Comparison of ENCODE assay signal across 2 cellular contexts in genomic region chr5:77032635-77033034, GRCh38.
TF ChIP-seq lines count a peak whose summit lies in the region.

No MANE protein-coding gene starts in this region.

TF ChIP-seq in HepG2, 621 proteins besides CTCF, POLR2A, EP300 and RAD21:
- TF ChIP-seq CREB1 (IDR thresholded peaks at IDR 0.05), result no peak
- no peak for TF ChIP-seq CREB1 (CRISPR knock-in tag; IDR thresholded peaks at IDR 0.05)
- no peak for TF ChIP-seq ZNF800 (CRISPR knock-in tag; IDR thresholded peaks at IDR 0.05)
- no peak for TF ChIP-seq TIGD3 (CRISPR knock-in tag; IDR thresholded peaks at IDR 0.05; ENCODE audit: borderline replicate concordance)
- TF ChIP-seq ZNF674 (CRISPR knock-in tag; IDR thresholded peaks at IDR 0.05; ENCODE audit: low read depth), result no peak
- TF ChIP-seq ZNF331 (CRISPR knock-in tag; IDR thresholded peaks at IDR 0.05), result no peak
- no peak for TF ChIP-seq LRRFIP1 (CRISPR knock-in tag; conservative IDR thresholded peaks at IDR 0.05)
- TF ChIP-seq ZNF816 (CRISPR knock-in tag; IDR thresholded peaks at IDR 0.05; ENCODE audit: borderline replicate concordance), result no peak
- peak; percentile 33 to 47; a peak in 2 of 4 replicates for TF ChIP-seq MAFK (conservative IDR thresholded peaks at IDR 0.05 in 1 of 2, IDR thresholded peaks at IDR 0.05 in 1 of 2; ENCODE audit: low read length in 2 of 2)
- TF ChIP-seq RELA (CRISPR knock-in tag; IDR thresholded peaks at IDR 0.05), result no peak
TF ChIP-seq in HepG2: peak in this region for 1.

TF ChIP-seq in GM12878, 131 proteins besides CTCF, POLR2A, EP300 and RAD21:
- TF ChIP-seq ETV6 (conservative IDR thresholded peaks at IDR 0.05 in 1 of 2, IDR thresholded peaks at IDR 0.05 in 1 of 2; ENCODE audit: borderline replicate concordance in 1 of 2, low read depth in 1 of 2) (no peak), SRF (IDR thresholded peaks at IDR 0.05; ENCODE audit: low read depth in 2 of 2, low read length in 2 of 2) (no peak), BCL3 (IDR thresholded peaks at IDR 0.05; ENCODE audit: borderline replicate concordance, insufficient read depth, low read depth, low read length, poor library complexity, severe bottlenecking) (no peak), KLF5 (IDR thresholded peaks at IDR 0.05; ENCODE audit: partially characterized antibody) (no peak), E2F4 (IDR thresholded peaks at IDR 0.05; ENCODE audit: low read depth, low read length) (no peak), ESRRA (IDR thresholded peaks at IDR 0.05; ENCODE audit: low read length) (no peak), NFXL1 (IDR thresholded peaks at IDR 0.05; ENCODE audit: borderline replicate concordance) (no peak), CHD1 (IDR thresholded peaks at IDR 0.05; ENCODE audit: low read depth, low read length) (no peak), BMI1 (IDR thresholded peaks at IDR 0.05; ENCODE audit: borderline replicate concordance) (no peak), FOS (IDR thresholded peaks at IDR 0.05; ENCODE audit: borderline replicate concordance, extremely low read depth, insufficient read length) (no peak), FOXK2 (IDR thresholded peaks at IDR 0.05) (no peak), RCOR1 (conservative IDR thresholded peaks at IDR 0.05; ENCODE audit: low read depth, low read length) (no peak), POLR2AphosphoS2 (IDR thresholded peaks at IDR 0.05; ENCODE audit: low read depth, low read length) (no peak), CBX5 (IDR thresholded peaks at IDR 0.05; ENCODE audit: low read depth) (no peak), ZBED1 (IDR thresholded peaks at IDR 0.05; ENCODE audit: borderline replicate concordance) (no peak), ELK1 (IDR thresholded peaks at IDR 0.05; ENCODE audit: low read depth, low read length) (no peak), ZNF207 (IDR thresholded peaks at IDR 0.05; ENCODE audit: borderline replicate concordance) (no peak), SMAD1 (IDR thresholded peaks at IDR 0.05; ENCODE audit: low read depth, partially characterized antibody) (no peak)
